ENCODE assay signal across 18 cellular contexts in the genomic region with DNA sequence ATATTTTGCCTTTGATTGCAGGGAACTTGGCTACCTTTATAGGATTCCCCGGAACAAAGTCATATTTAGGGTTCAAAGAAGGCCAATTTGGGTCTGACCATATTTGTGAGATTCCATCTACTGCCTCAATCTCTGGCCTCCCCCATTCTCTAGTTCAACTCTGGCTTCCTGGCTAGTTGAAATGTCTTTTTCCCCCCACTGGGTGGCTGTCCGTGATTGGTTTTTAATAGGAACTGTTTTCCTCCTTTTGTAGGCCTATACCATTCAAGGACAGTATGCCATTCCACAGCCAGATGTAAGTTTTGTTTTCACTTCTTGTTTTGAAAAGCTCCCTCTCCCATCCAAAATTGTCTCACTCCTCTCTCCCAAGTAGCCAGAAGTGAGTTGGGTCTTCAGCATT. TPM values are rescaled to one million over a fixed set of nuclear protein-coding genes. Genes with fewer than 3 reads are reported as not detected.
A peak's percentile ranks its signal among the peaks of the same experiment; 100 is the strongest.
DNase-seq lines count a peak whose midpoint lies in the region; ATAC-seq and TF ChIP-seq lines count a peak whose summit lies in the region.
"Had no signal": no experiment of that assay in that cellular context is flagged by ENCODE, and none has a peak within 500 bp of the region (broad histone marks: within the 10 kb centered on the region; RNA-seq: fewer than 3 reads in every experiment).

No MANE protein-coding gene starts in this region.

- no peak for DNase-seq in activated CD4-positive, alpha-beta T cell treated with anti-CD3 and anti-CD28 coated beads for 36 hours
- DNase-seq in activated CD4-positive, alpha-beta T cell treated with anti-CD3 and anti-CD28 coated beads, Interleukin-2, amount 10 ng/mL, durations not matched to agents 7 days and 5 days: no peak
- no peak for DNase-seq in SK-N-SH
- no peak for DNase-seq in neural progenitor cell (ENCODE audit: low spot score)
- DNase-seq in Karpas-422: no peak
- DNase-seq: activated CD8-positive, alpha-beta memory T cell treated with anti-CD3 and anti-CD28 coated beads for 24 hours; amniotic stem cell; DND-41; hippocampal formation; NCI-H2029; stimulated activated CD4-positive, alpha-beta T cell treated with anti-CD3 and anti-CD28 coated beads, Interleukin-4, amount 100 ng/mL, for 4 hours; T-helper 2 cell had no signal

- H3K36me3 Mint-ChIP-seq in activated CD4-positive, alpha-beta T cell treated with anti-CD3 and anti-CD28 coated beads for 36 hours (ENCODE audit: low read depth): peaks cover 85% of the 10 kb centered on the region
- H3K36me3 Mint-ChIP-seq in activated CD4-positive, alpha-beta T cell treated with anti-CD3 and anti-CD28 coated beads, Interleukin-2, amount 10 ng/mL, durations not matched to agents 7 days and 5 days (ENCODE audit: low read depth): peaks cover 80% of the 10 kb centered on the region
- peaks cover 53% of the 10 kb centered on the region for H3K36me3 Mint-ChIP-seq in neural progenitor cell

- POLR2A ChIA-PET in activated CD4-positive, alpha-beta T cell treated with anti-CD3 and anti-CD28 coated beads for 36 hours (lab: Charles Lee): interaction anchor here (0.6 to 4.2 kb wide), 4 partner anchors 9 to 172 kb away, joined by 3 to 36 read pairs (median 12); no protein-coding TSS in a partner anchor
- POLR2A ChIA-PET in activated CD4-positive, alpha-beta T cell treated with anti-CD3 and anti-CD28 coated beads, Interleukin-2, amount 10 ng/mL, durations not matched to agents 7 days and 5 days (lab: Charles Lee): no interaction called here
- POLR2A ChIA-PET in SK-N-SH (lab: Yijun Ruan, JAX): interaction anchor here (0.8 to 1.3 kb wide), 2 partner anchors 7 to 9 kb away, joined by 3 to 4 read pairs; no protein-coding TSS in a partner anchor

- peaks cover 86% of the 10 kb centered on the region for H4K20me1 ChIP-seq in SK-N-SH (ENCODE audit: insufficient read depth)
- H4K20me1 ChIP-seq in neural progenitor cell (ENCODE audit: low read depth): peaks cover 100% of the 10 kb centered on the region
- H4K20me1 ChIP-seq in Karpas-422 (ENCODE audit: insufficient read depth, low read depth, low read length): peaks cover 29% of the 10 kb centered on the region; the same call in 1 of the 2 replicates

- ATAC-seq in activated CD4-positive, alpha-beta T cell treated with anti-CD3 and anti-CD28 coated beads for 36 hours: no peak
- no peak for ATAC-seq in GM19328 (IDR thresholded peaks at IDR 0.05; ENCODE audit: unreplicated experiment)

- peaks cover 60% of the 10 kb centered on the region for H3F3A ChIP-seq in SK-N-SH (replicated peaks; ENCODE audit: insufficient read depth)
- peaks cover 95% of the 10 kb centered on the region for H3F3A ChIP-seq in neural progenitor cell (ENCODE audit: low read depth)

- CTCF ChIA-PET in activated CD4-positive, alpha-beta T cell treated with anti-CD3 and anti-CD28 coated beads for 36 hours (lab: Charles Lee): interaction anchor here (1.4 to 1.6 kb wide), 2 partner anchors 9 to 16 kb away, joined by 3 to 6 read pairs; no protein-coding TSS in a partner anchor
- CTCF ChIA-PET in activated CD4-positive, alpha-beta T cell treated with anti-CD3 and anti-CD28 coated beads, Interleukin-2, amount 10 ng/mL, durations not matched to agents 7 days and 5 days (lab: Charles Lee): no interaction called here
- CTCF ChIA-PET in SK-N-SH (lab: Yijun Ruan, JAX): interaction anchor here (1.0 to 3.0 kb wide), 4 partner anchors 11 to 14 kb away, joined by 3 to 16 read pairs (median 4); a partner anchor contains a TSS

- H3K36me3 ChIP-seq in SK-N-SH (replicated peaks in 1 of 2; ENCODE audit: control insufficient read depth in 1 of 2, insufficient read depth in 2 of 2, low read length in 1 of 2) (peaks cover 95 to 97% of the 10 kb centered on the region in 2 experiments), neural progenitor cell (peaks cover 71% of the 10 kb centered on the region), Karpas-422 (ENCODE audit: insufficient read depth, low read length) (peaks cover 80% of the 10 kb centered on the region)

- H2AFZ ChIP-seq in SK-N-SH (ENCODE audit: low read depth): no peak overlapping the region
- H2AFZ ChIP-seq in neural progenitor cell (replicated peaks): no peak overlapping the region
- no peak overlapping the region for H2AFZ ChIP-seq in Karpas-422 (ENCODE audit: low read length)

- no peak for TF ChIP-seq EP300 in SK-N-SH (IDR thresholded peaks at IDR 0.05; ENCODE audit: borderline replicate concordance in 1 of 2, low read depth in 1 of 2, low read length in 1 of 2)

- H3K9me3 Mint-ChIP-seq in activated CD4-positive, alpha-beta T cell treated with anti-CD3 and anti-CD28 coated beads for 36 hours (ENCODE audit: low read depth): no peaks in the 10 kb centered on the region
- no peaks in the 10 kb centered on the region for H3K9me3 Mint-ChIP-seq in activated CD4-positive, alpha-beta T cell treated with anti-CD3 and anti-CD28 coated beads, Interleukin-2, amount 10 ng/mL, durations not matched to agents 7 days and 5 days
- H3K9me3 Mint-ChIP-seq in neural progenitor cell: no peaks in the 10 kb centered on the region
- H3K9me3 Mint-ChIP-seq: IgD-negative memory B cell had no signal

- TF ChIP-seq CTCF in SK-N-SH (IDR thresholded peaks at IDR 0.05) (no peak), neural progenitor cell (IDR thresholded peaks at IDR 0.05) (no peak)

- H3K4me3 Mint-ChIP-seq in activated CD4-positive, alpha-beta T cell treated with anti-CD3 and anti-CD28 coated beads for 36 hours: no peak overlapping the region
- H3K4me3 Mint-ChIP-seq in activated CD4-positive, alpha-beta T cell treated with anti-CD3 and anti-CD28 coated beads, Interleukin-2, amount 10 ng/mL, durations not matched to agents 7 days and 5 days: no peak overlapping the region
- no peak overlapping the region for H3K4me3 Mint-ChIP-seq in neural progenitor cell

- H3K9me2 ChIP-seq in SK-N-SH (no peaks in the 10 kb centered on the region), Karpas-422 (replicated peaks; ENCODE audit: insufficient read depth, low read length) (no peaks in the 10 kb centered on the region)

- H3K27ac ChIP-seq in SK-N-SH (ENCODE audit: low read depth in 2 of 2, low read length in 1 of 2) (no peak overlapping the region; a peak in 1 of 4 replicates), neural progenitor cell (peak overlapping the region; percentile 65), Karpas-422 (ENCODE audit: low read length) (no peak overlapping the region)

- H3K9me3 ChIP-seq in SK-N-SH (no peaks in the 10 kb centered on the region), neural progenitor cell (ENCODE audit: low read depth) (no peaks in the 10 kb centered on the region), Karpas-422 (ENCODE audit: low read length) (no peaks in the 10 kb centered on the region)
- H3K9me3 ChIP-seq: HAP-1 had no signal

- H3K4me1 Mint-ChIP-seq in activated CD4-positive, alpha-beta T cell treated with anti-CD3 and anti-CD28 coated beads for 36 hours: peaks cover 30% of the 10 kb centered on the region
- H3K4me1 Mint-ChIP-seq in activated CD4-positive, alpha-beta T cell treated with anti-CD3 and anti-CD28 coated beads, Interleukin-2, amount 10 ng/mL, durations not matched to agents 7 days and 5 days: peaks cover 22% of the 10 kb centered on the region
- peaks cover 40% of the 10 kb centered on the region for H3K4me1 Mint-ChIP-seq in neural progenitor cell

- H3K27ac Mint-ChIP-seq in activated CD4-positive, alpha-beta T cell treated with anti-CD3 and anti-CD28 coated beads for 36 hours: peak overlapping the region; percentile 15
- no peak overlapping the region for H3K27ac Mint-ChIP-seq in activated CD4-positive, alpha-beta T cell treated with anti-CD3 and anti-CD28 coated beads, Interleukin-2, amount 10 ng/mL, durations not matched to agents 7 days and 5 days
- no peak overlapping the region for H3K27ac Mint-ChIP-seq in neural progenitor cell

- H3K27me3 Mint-ChIP-seq in activated CD4-positive, alpha-beta T cell treated with anti-CD3 and anti-CD28 coated beads for 36 hours: no peaks in the 10 kb centered on the region
- H3K27me3 Mint-ChIP-seq in activated CD4-positive, alpha-beta T cell treated with anti-CD3 and anti-CD28 coated beads, Interleukin-2, amount 10 ng/mL, durations not matched to agents 7 days and 5 days: no peaks in the 10 kb centered on the region
- peaks cover 5% of the 10 kb centered on the region for H3K27me3 Mint-ChIP-seq in neural progenitor cell (ENCODE audit: insufficient read depth, low read depth)
- H3K27me3 Mint-ChIP-seq: IgD-negative memory B cell had no signal

- H3K4me1 ChIP-seq in SK-N-SH (ENCODE audit: control insufficient read depth in 1 of 2, insufficient read depth in 2 of 2, low read depth in 1 of 2, low read length in 1 of 2): peaks cover 0 to 4% of the 10 kb centered on the region in 2 experiments; a peak in 1 of 4 replicates
- peaks cover 41% of the 10 kb centered on the region for H3K4me1 ChIP-seq in neural progenitor cell
- no peaks in the 10 kb centered on the region for H3K4me1 ChIP-seq in Karpas-422 (ENCODE audit: low read length)
- H3K4me1 ChIP-seq: HAP-1 had no signal

- WGBS in SK-N-SH (ENCODE audit: low lambda C conversion rate): 63% methylated on average over 2 of the region's 2 CpGs

- H3K27me3 ChIP-seq in SK-N-SH (ENCODE audit: insufficient read depth) (no peaks in the 10 kb centered on the region), neural progenitor cell (no peaks in the 10 kb centered on the region), Karpas-422 (ENCODE audit: low read length) (no peaks in the 10 kb centered on the region)

- H3K4me2 ChIP-seq in SK-N-SH: no peak overlapping the region
- no peak overlapping the region for H3K4me2 ChIP-seq in neural progenitor cell
- H3K4me2 ChIP-seq in Karpas-422 (ENCODE audit: low read depth, low read length, poor library complexity, severe bottlenecking): no peak overlapping the region

- TF ChIP-seq RAD21 in SK-N-SH (IDR thresholded peaks at IDR 0.05; ENCODE audit: low read length): no peak

- H3K9ac ChIP-seq in SK-N-SH: no peak overlapping the region
- no peak overlapping the region for H3K9ac ChIP-seq in neural progenitor cell
- H3K9ac ChIP-seq in Karpas-422 (ENCODE audit: low read length): no peak overlapping the region

- intact Hi-C loops in activated CD4-positive, alpha-beta T cell treated with anti-CD3 and anti-CD28 coated beads for 36 hours (cut with DNase I, micrococcal nuclease): no loop called here

- H3K4me3 ChIP-seq in SK-N-SH (ENCODE audit: low read depth in 2 of 2, low read length in 1 of 2) (no peak overlapping the region), neural progenitor cell (no peak overlapping the region), Karpas-422 (ENCODE audit: low read length) (no peak overlapping the region)
- H3K4me3 ChIP-seq: HAP-1 had no signal

- H3K79me2 ChIP-seq in SK-N-SH (ENCODE audit: insufficient read depth) (peaks cover 96% of the 10 kb centered on the region), neural progenitor cell (ENCODE audit: low read depth) (peaks cover 100% of the 10 kb centered on the region), Karpas-422 (ENCODE audit: low read length) (peaks cover 69% of the 10 kb centered on the region)

RNA-seq across cellular contexts. Expression of a gene that starts 13.8 kb away (rescaled TPM):
- total RNA-seq in activated CD4-positive, alpha-beta T cell treated with anti-CD3 and anti-CD28 coated beads for 36 hours: 100 to 1,000 TPM; 881 to 999 TPM
- 100 to 1,000 TPM; 882 to 943 TPM for total RNA-seq in activated CD4-positive, alpha-beta T cell treated with anti-CD3 and anti-CD28 coated beads, Interleukin-2, amount 10 ng/mL, durations not matched to agents 7 days and 5 days
- polyA plus RNA-seq in SK-N-SH (2012; rRNA removed): 336 and 368 TPM in 2 replicates
- polyA plus RNA-seq in SK-N-SH (2012; cell fraction: cytosol; rRNA removed): 425 and 586 TPM in 2 replicates
- polyA plus RNA-seq in SK-N-SH (2012; cell fraction: nucleus; rRNA removed): 357 and 676 TPM in 2 replicates
- total RNA-seq in neural progenitor cell (ENCODE audit: low replicate concordance): 403 and 435 TPM in 2 replicates
- total RNA-seq in Karpas-422 (2014; rRNA removed; shearing (Covaris generic); ENCODE audit: low replicate concordance): 340 and 447 TPM in 2 replicates

RNA-seq across cellular contexts. Expression of a gene that starts 24.1 kb away (rescaled TPM):
- 100 to 1,000 TPM; 250 to 266 TPM for total RNA-seq in activated CD4-positive, alpha-beta T cell treated with anti-CD3 and anti-CD28 coated beads for 36 hours
- total RNA-seq in activated CD4-positive, alpha-beta T cell treated with anti-CD3 and anti-CD28 coated beads, Interleukin-2, amount 10 ng/mL, durations not matched to agents 7 days and 5 days: 100 to 1,000 TPM; 223 to 229 TPM
- 58.5 and 59.3 TPM in 2 replicates for polyA plus RNA-seq in SK-N-SH (2012; rRNA removed)
- 62.4 and 69.7 TPM in 2 replicates for polyA plus RNA-seq in SK-N-SH (2012; cell fraction: cytosol; rRNA removed)
- 39.6 and 44.1 TPM in 2 replicates for polyA plus RNA-seq in SK-N-SH (2012; cell fraction: nucleus; rRNA removed)
- total RNA-seq in neural progenitor cell (ENCODE audit: low replicate concordance): 52.2 and 67.2 TPM in 2 replicates
- total RNA-seq in Karpas-422 (2014; rRNA removed; shearing (Covaris generic); ENCODE audit: low replicate concordance): 112 and 139 TPM in 2 replicates

RNA-seq across cellular contexts. Expression of a gene that starts 33.6 kb away (rescaled TPM):
- total RNA-seq in activated CD4-positive, alpha-beta T cell treated with anti-CD3 and anti-CD28 coated beads for 36 hours: 10 to 100 TPM; 12.6 to 13.8 TPM
- 10 to 100 TPM; 26.0 to 26.1 TPM for total RNA-seq in activated CD4-positive, alpha-beta T cell treated with anti-CD3 and anti-CD28 coated beads, Interleukin-2, amount 10 ng/mL, durations not matched to agents 7 days and 5 days
- polyA plus RNA-seq in SK-N-SH (2012; rRNA removed): 57.6 and 80.9 TPM in 2 replicates
- 14.1 and 19.6 TPM in 2 replicates for polyA plus RNA-seq in SK-N-SH (2012; cell fraction: cytosol; rRNA removed)
- polyA plus RNA-seq in SK-N-SH (2012; cell fraction: nucleus; rRNA removed): 412 and 451 TPM in 2 replicates
- 17.2 and 24.5 TPM in 2 replicates for total RNA-seq in neural progenitor cell (ENCODE audit: low replicate concordance)
- 21.9 and 24.8 TPM in 2 replicates for total RNA-seq in Karpas-422 (2014; rRNA removed; shearing (Covaris generic); ENCODE audit: low replicate concordance)

RNA-seq across cellular contexts. Expression of a gene that starts 35.4 kb away (rescaled TPM):
- 10 to 100 TPM; 28.3 to 30.2 TPM for total RNA-seq in activated CD4-positive, alpha-beta T cell treated with anti-CD3 and anti-CD28 coated beads for 36 hours
- 10 to 100 TPM; 32.6 to 35.9 TPM for total RNA-seq in activated CD4-positive, alpha-beta T cell treated with anti-CD3 and anti-CD28 coated beads, Interleukin-2, amount 10 ng/mL, durations not matched to agents 7 days and 5 days
- 57.8 and 69.8 TPM in 2 replicates for polyA plus RNA-seq in SK-N-SH (2012; rRNA removed)
- 21.2 and 31.7 TPM in 2 replicates for polyA plus RNA-seq in SK-N-SH (2012; cell fraction: cytosol; rRNA removed)
- polyA plus RNA-seq in SK-N-SH (2012; cell fraction: nucleus; rRNA removed): 272 and 284 TPM in 2 replicates
- 32.4 and 72.4 TPM in 2 replicates for total RNA-seq in neural progenitor cell (ENCODE audit: low replicate concordance)
- total RNA-seq in Karpas-422 (2014; rRNA removed; shearing (Covaris generic); ENCODE audit: low replicate concordance): 37.0 and 65.7 TPM in 2 replicates

RNA-seq across cellular contexts. Expression of a gene that starts 41.6 kb away (rescaled TPM):
- total RNA-seq in activated CD4-positive, alpha-beta T cell treated with anti-CD3 and anti-CD28 coated beads for 36 hours: not detected
- not detected for total RNA-seq in activated CD4-positive, alpha-beta T cell treated with anti-CD3 and anti-CD28 coated beads, Interleukin-2, amount 10 ng/mL, durations not matched to agents 7 days and 5 days
- 0.13 TPM in 1 of 2 replicates, not detected in the other for polyA plus RNA-seq in SK-N-SH (2012; rRNA removed)
- not detected in 2 replicates for polyA plus RNA-seq in SK-N-SH (2012; cell fraction: cytosol; rRNA removed)
- 0.40 and 0.66 TPM in 2 replicates for polyA plus RNA-seq in SK-N-SH (2012; cell fraction: nucleus; rRNA removed)
- not detected in 2 replicates for total RNA-seq in neural progenitor cell (ENCODE audit: low replicate concordance)
- 1.0 TPM in 1 of 2 replicates, not detected in the other for total RNA-seq in Karpas-422 (2014; rRNA removed; shearing (Covaris generic); ENCODE audit: low replicate concordance)
- total RNA-seq: A673, lung microvascular endothelial cell, subcutaneous adipose tissue had no signal
- polyA plus RNA-seq: IgD-negative memory B cell had no signal
